Comparison of ENCODE assay signal across 10 cellular contexts in the genomic region with DNA sequence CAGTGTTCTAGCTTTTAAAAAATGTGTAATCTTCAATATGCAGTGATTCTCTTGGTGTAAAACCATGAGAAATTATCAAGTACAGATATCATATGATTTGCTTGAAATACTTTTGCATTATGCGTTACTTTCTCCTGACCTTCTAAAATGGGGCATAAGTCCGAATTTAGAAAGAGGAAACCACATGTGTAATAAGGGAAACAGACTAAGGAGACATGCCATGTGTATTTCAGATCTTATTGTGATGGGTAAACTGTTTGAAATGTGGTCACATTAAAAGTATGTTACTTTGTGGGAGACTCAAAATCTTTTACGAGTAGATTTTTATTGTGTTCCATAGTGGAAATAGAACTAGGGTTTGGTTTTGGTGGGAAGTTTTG.
DNase-seq lines count a peak whose midpoint lies in the region; ATAC-seq and TF ChIP-seq lines count a peak whose summit lies in the region.
"Had no signal": no experiment of that assay in that cellular context is flagged by ENCODE, and none has a peak within 500 bp of the region (broad histone marks: within the 10 kb centered on the region; RNA-seq: fewer than 3 reads in every experiment).

No MANE protein-coding gene starts in this region.

- TF ChIP-seq POLR2A in vagina (IDR thresholded peaks at IDR 0.05): no peak

- TF ChIP-seq CTCF in right atrium auricular region (IDR thresholded peaks at IDR 0.05) (no peak), vagina (IDR thresholded peaks at IDR 0.05) (no peak)

- ATAC-seq in left ventricle myocardium superior (no peak), HG03520 (IDR thresholded peaks at IDR 0.05; ENCODE audit: unreplicated experiment) (no peak), HG03469 (IDR thresholded peaks at IDR 0.05; ENCODE audit: unreplicated experiment) (no peak)

- intact Hi-C loops in left ventricle myocardium superior (cut with micrococcal nuclease): no loop called here
- intact Hi-C loops in vagina (cut with DNase I): no loop called here

- H3K9me3 ChIP-seq in right atrium auricular region (no peaks in the 10 kb centered on the region), muscle layer of duodenum (ENCODE audit: control insufficient read depth in 1 of 2, low read length in 2 of 2) (no peaks in the 10 kb centered on the region), vagina (no peaks in the 10 kb centered on the region)
- H3K9me3 ChIP-seq: BE2C, HAP-1 had no signal

- H3K4me1 ChIP-seq in right atrium auricular region: peaks cover 0 to 62% of the 10 kb centered on the region in 2 donors
- H3K4me1 ChIP-seq in muscle layer of duodenum (ENCODE audit: control insufficient read depth in 1 of 2, insufficient read depth in 2 of 2, low read length in 2 of 2): peaks cover 13 to 28% of the 10 kb centered on the region in 2 donors
- H3K4me1 ChIP-seq in vagina: peaks cover 34% of the 10 kb centered on the region

- H3K4me3 ChIP-seq in right atrium auricular region (peak overlapping the region in 1 of 2 donors; percentile 33), muscle layer of duodenum (ENCODE audit: low read depth in 1 of 2, low read length in 2 of 2) (peak overlapping the region; percentile 21 to 58), vagina (peak overlapping the region; percentile 28 to 39)
- H3K4me3 ChIP-seq: HAP-1 had no signal

- H3K27me3 ChIP-seq in right atrium auricular region (no peaks in the 10 kb centered on the region), muscle layer of duodenum (ENCODE audit: low read depth, low read length) (no peaks in the 10 kb centered on the region), vagina (no peaks in the 10 kb centered on the region)
- H3K27me3 ChIP-seq: BE2C had no signal

- DNase-seq in right atrium auricular region (ENCODE audit: low spot score): no peak
- DNase-seq in left ventricle myocardium superior: no peak
- peak; percentile 40 for DNase-seq in dermis blood vessel endothelial cell
- DNase-seq in vagina (ENCODE audit: extremely low spot score in 2 of 2): no peak
- no peak for DNase-seq in DMS153 (lab: John Stamatoyannopoulos, UW)

- peak overlapping the region; percentile 57 to 73 for H3K27ac ChIP-seq in right atrium auricular region
- peak overlapping the region; percentile 81 for H3K27ac ChIP-seq in muscle layer of duodenum (ENCODE audit: low read length)
- peak overlapping the region; percentile 67 for H3K27ac ChIP-seq in vagina

- H3K36me3 ChIP-seq in right atrium auricular region: no peaks in the 10 kb centered on the region
- no peaks in the 10 kb centered on the region for H3K36me3 ChIP-seq in muscle layer of duodenum (ENCODE audit: control insufficient read depth in 1 of 2, insufficient read depth in 2 of 2, low read length in 2 of 2)
- H3K36me3 ChIP-seq in vagina: no peaks in the 10 kb centered on the region
- H3K36me3 ChIP-seq: BE2C, HAP-1 had no signal
